ENCODE assay signal across 21 cellular contexts in genomic region chr2:216299588-216299987, GRCh38.
DNase-seq lines count a peak whose midpoint lies in the region; ATAC-seq and TF ChIP-seq lines count a peak whose summit lies in the region.
"Had no signal": no experiment of that assay in that cellular context is flagged by ENCODE, and none has a peak within 500 bp of the region (broad histone marks: within the 10 kb centered on the region; RNA-seq: fewer than 3 reads in every experiment).

No MANE protein-coding gene starts in this region.

- H3K27me3 Mint-ChIP-seq in activated T-cell treated with anti-CD3 and anti-CD28 coated beads, Interleukin-2, amount 50 U/mL, for 24 hours = no peaks in the 10 kb centered on the region

- CTCF ChIA-PET in PC-3 (lab: Charles Lee) = interaction anchor here (0.7 kb wide), 1 partner anchor 18 kb away, joined by 3 read pairs; no protein-coding TSS in a partner anchor

- no peaks in the 10 kb centered on the region for H3K27me3 ChIP-seq in PC-3 (ENCODE audit: low read length)
- no peaks in the 10 kb centered on the region for H3K27me3 ChIP-seq in brain microvascular endothelial cell (replicated peaks)
- no peaks in the 10 kb centered on the region for H3K27me3 ChIP-seq in foreskin keratinocyte
- H3K27me3 ChIP-seq: colonic mucosa, neutrophil, thyroid gland had no signal

- ATAC-seq in PC-3 (no peak), foreskin keratinocyte (peak; percentile 59)
- ATAC-seq: left lobe of liver; stimulated activated naive B cell treated with anti-CD40 and anti-IgM and Interleukin-4, amounts not matched to agents 10 μg/mL and 1 μg/mL and 100 μg/mL, for 72 hours had no signal

- H3K9me3 ChIP-seq in PC-3 (ENCODE audit: low read length) = no peaks in the 10 kb centered on the region
- H3K9me3 ChIP-seq: colonic mucosa, neutrophil, thyroid gland had no signal

- POLR2A ChIA-PET in PC-3 (lab: Charles Lee; ENCODE audit: unreplicated experiment) = no interaction called here

- H3K4me1 Mint-ChIP-seq in activated T-cell treated with anti-CD3 and anti-CD28 coated beads, Interleukin-2, amount 50 U/mL, for 24 hours (ENCODE audit: low read depth) = peaks cover 11% of the 10 kb centered on the region
- H3K4me1 Mint-ChIP-seq: activated CD4-positive, alpha-beta memory T cell treated with anti-CD3 and anti-CD28 coated beads, Interleukin-2, amount 10 ng/mL, durations not matched to agents 7 days and 5 days; stimulated activated naive B cell treated with anti-CD40 and anti-IgM and Interleukin-4, amounts not matched to agents 10 μg/mL and 1 μg/mL and 100 μg/mL, for 72 hours had no signal

- no peak overlapping the region for H3K27ac Mint-ChIP-seq in activated T-cell treated with anti-CD3 and anti-CD28 coated beads, Interleukin-2, amount 50 U/mL, for 24 hours
- H3K27ac Mint-ChIP-seq: activated CD4-positive, alpha-beta memory T cell treated with anti-CD3 and anti-CD28 coated beads, Interleukin-2, amount 10 ng/mL, durations not matched to agents 7 days and 5 days; activated naive CD4-positive, alpha-beta T cell treated with anti-CD3 and anti-CD28 coated beads for 36 hours; CD4-positive, CD25-positive, alpha-beta regulatory T cell; stimulated activated naive B cell treated with anti-CD40 and anti-IgM and Interleukin-4, amounts not matched to agents 10 μg/mL and 1 μg/mL and 100 μg/mL, for 72 hours had no signal

- no peak overlapping the region for H3K4me3 Mint-ChIP-seq in activated T-cell treated with anti-CD3 and anti-CD28 coated beads, Interleukin-2, amount 50 U/mL, for 24 hours
- H3K4me3 Mint-ChIP-seq: activated CD4-positive, alpha-beta memory T cell treated with anti-CD3 and anti-CD28 coated beads, Interleukin-2, amount 10 ng/mL, durations not matched to agents 7 days and 5 days; activated naive CD4-positive, alpha-beta T cell treated with anti-CD3 and anti-CD28 coated beads for 36 hours; CD4-positive, CD25-positive, alpha-beta regulatory T cell; stimulated activated naive B cell treated with anti-CD40 and anti-IgM and Interleukin-4, amounts not matched to agents 10 μg/mL and 1 μg/mL and 100 μg/mL, for 72 hours had no signal

- H3K36me3 Mint-ChIP-seq in activated T-cell treated with anti-CD3 and anti-CD28 coated beads, Interleukin-2, amount 50 U/mL, for 24 hours (ENCODE audit: low read depth) = no peaks in the 10 kb centered on the region
- H3K36me3 Mint-ChIP-seq: CD4-positive, CD25-positive, alpha-beta regulatory T cell; stimulated activated naive B cell treated with anti-CD40 and anti-IgM and Interleukin-4, amounts not matched to agents 10 μg/mL and 1 μg/mL and 100 μg/mL, for 72 hours had no signal

- no peaks in the 10 kb centered on the region for H4K20me1 ChIP-seq in PC-3 (ENCODE audit: low read length)

- DNase-seq in EH (ENCODE audit: low read depth) = peak; percentile 85
- DNase-seq in PC-3 = no peak
- DNase-seq in brain microvascular endothelial cell = peak; percentile 33
- peak in 1 of 2 donors; percentile 22 for DNase-seq in foreskin keratinocyte
- no peak for DNase-seq in activated T-cell treated with anti-CD3 and anti-CD28 coated beads, Interleukin-2, amount 50 U/mL, for 24 hours
- no peak for DNase-seq in activated CD8-positive, alpha-beta memory T cell treated with anti-CD3 and anti-CD28 coated beads for 24 hours
- no peak for DNase-seq in retina
- DNase-seq in dedifferentiated amniotic fluid mesenchymal stem cell (ENCODE audit: extremely low spot score) = no peak
- DNase-seq: activated CD4-positive, alpha-beta memory T cell treated with anti-CD3 and anti-CD28 coated beads, Interleukin-2, amount 10 ng/mL, durations not matched to agents 7 days and 5 days; activated naive CD4-positive, alpha-beta T cell treated with anti-CD3 and anti-CD28 coated beads for 36 hours; activated T-cell treated with anti-CD3 and anti-CD28 coated beads, Interleukin-2, amount 50 U/mL, for 1 hour; aorta; CD4-positive, CD25-positive, alpha-beta regulatory T cell; colonic mucosa; DMS79; NCI-H2081 treated with DMSO at 0.1 percent for 48 hours; NCI-H524; stimulated activated naive B cell treated with anti-CD40 and anti-IgM and Interleukin-4, amounts not matched to agents 10 μg/mL and 1 μg/mL and 100 μg/mL, for 72 hours; thyroid gland had no signal

- H2AFZ ChIP-seq in PC-3 (ENCODE audit: low read length) = no peak overlapping the region

- intact Hi-C loops in PC-3 (cut with micrococcal nuclease) = no loop called here

- no peaks in the 10 kb centered on the region for H3K9me3 Mint-ChIP-seq in activated T-cell treated with anti-CD3 and anti-CD28 coated beads, Interleukin-2, amount 50 U/mL, for 24 hours
- H3K9me3 Mint-ChIP-seq: activated CD4-positive, alpha-beta memory T cell treated with anti-CD3 and anti-CD28 coated beads, Interleukin-2, amount 10 ng/mL, durations not matched to agents 7 days and 5 days; activated naive CD4-positive, alpha-beta T cell treated with anti-CD3 and anti-CD28 coated beads for 36 hours; CD4-positive, CD25-positive, alpha-beta regulatory T cell; stimulated activated naive B cell treated with anti-CD40 and anti-IgM and Interleukin-4, amounts not matched to agents 10 μg/mL and 1 μg/mL and 100 μg/mL, for 72 hours had no signal

- H3K36me3 ChIP-seq in PC-3 (ENCODE audit: low read depth, low read length) (no peaks in the 10 kb centered on the region), brain microvascular endothelial cell (replicated peaks) (no peaks in the 10 kb centered on the region)
- H3K36me3 ChIP-seq: colonic mucosa, neutrophil, thyroid gland had no signal

- H3K4me1 ChIP-seq in PC-3 (ENCODE audit: insufficient read depth, low read length) = peaks cover 13% of the 10 kb centered on the region
- H3K4me1 ChIP-seq in foreskin keratinocyte = peaks cover 17% of the 10 kb centered on the region
- H3K4me1 ChIP-seq: colonic mucosa had no signal

- H3K27ac ChIP-seq in PC-3 (ENCODE audit: low read length) = 0 out of 2 replicates have a peak overlapping the region, but pooled peaks have one; percentile 57
- peak overlapping the region; percentile 52 for H3K27ac ChIP-seq in brain microvascular endothelial cell
- H3K27ac ChIP-seq in foreskin keratinocyte = no peak overlapping the region
- H3K27ac ChIP-seq: colonic mucosa, neutrophil had no signal

- H3K9me2 ChIP-seq in PC-3 (replicated peaks; ENCODE audit: low read length) = no peaks in the 10 kb centered on the region

- in situ Hi-C loops in brain microvascular endothelial cell (cut with HindIII; ENCODE audit: low pct_ligation_motif_present, low sequenced_read_pairs) = no loop called here

- BruUV-seq in PC-3 (replicated peaks; lab: Mats Ljungman, UMichigan) = no TSS peak

- H3K4me2 ChIP-seq in PC-3 (ENCODE audit: low read length) = no peak overlapping the region

- no peak overlapping the region for H3K4me3 ChIP-seq in PC-3 (ENCODE audit: low read length)
- no peak overlapping the region for H3K4me3 ChIP-seq in brain microvascular endothelial cell (ENCODE audit: low read depth, low read length)
- H3K4me3 ChIP-seq: colonic mucosa, thyroid gland had no signal

- no peaks in the 10 kb centered on the region for H3K79me2 ChIP-seq in PC-3 (ENCODE audit: low read length)

- TF ChIP-seq CTCF in PC-3 (conservative IDR thresholded peaks at IDR 0.05; ENCODE audit: low read depth, low read length) = no peak
- no peak for TF ChIP-seq CTCF in brain microvascular endothelial cell (IDR thresholded peaks at IDR 0.05; ENCODE audit: low read depth, low read length, missing control alignments)
- no peak for TF ChIP-seq CTCF in foreskin keratinocyte (conservative IDR thresholded peaks at IDR 0.05)

- no peaks in the 10 kb centered on the region for H3F3A ChIP-seq in PC-3 (ENCODE audit: low read length, unreplicated experiment)

- peak overlapping the region; percentile 8; the same call in 1 of the 2 replicates for H3K9ac ChIP-seq in PC-3 (ENCODE audit: low read length)

Comparison
In these comparisons a context has a peak if more than half of its experiments do, and no peak if none do; other contexts are left out.
1. DNase-seq: peak in EH (single experiment) and brain microvascular endothelial cell (single experiment); none in PC-3 (single experiment), activated T-cell treated with anti-CD3 and anti-CD28 coated beads, Interleukin-2, amount 50 U/mL, for 24 hours (single experiment), activated CD8-positive, alpha-beta memory T cell treated with anti-CD3 and anti-CD28 coated beads for 24 hours (single experiment), retina (single experiment) and dedifferentiated amniotic fluid mesenchymal stem cell (single experiment).